Comparison of ENCODE assay signal across 9 cellular contexts in the genomic region with DNA sequence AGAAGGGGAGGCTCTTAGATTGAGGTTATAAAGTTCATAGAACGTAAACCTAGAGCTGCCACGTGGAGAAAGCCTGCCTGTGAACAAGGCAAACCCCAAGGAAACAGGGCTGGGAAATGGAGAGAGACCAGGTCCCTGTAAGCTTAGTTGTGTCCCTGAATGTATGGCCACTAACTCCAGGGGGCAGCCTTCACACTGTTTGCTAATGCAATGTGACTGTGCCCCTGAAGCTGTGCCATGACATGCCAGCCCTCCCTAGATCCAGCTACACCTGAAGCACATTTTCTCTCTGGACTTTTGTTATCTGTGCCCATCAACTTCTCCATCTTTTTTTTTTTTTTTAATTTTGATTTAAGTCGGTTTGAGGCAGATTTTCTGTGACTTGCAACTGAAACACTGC.
A peak's percentile ranks its signal among the peaks of the same experiment; 100 is the strongest.
DNase-seq lines count a peak whose midpoint lies in the region; ATAC-seq, FAIRE-seq and TF ChIP-seq lines count a peak whose summit lies in the region.
"Had no signal": no experiment of that assay in that cellular context is flagged by ENCODE, and none has a peak within 500 bp of the region (broad histone marks: within the 10 kb centered on the region; RNA-seq: fewer than 3 reads in every experiment).

No MANE protein-coding gene starts in this region.

- peak; percentile 54 to 67 for TF ChIP-seq RAD21 in H1 (IDR thresholded peaks at IDR 0.05 in 1 of 2, conservative IDR thresholded peaks at IDR 0.05 in 1 of 2; ENCODE audit: low read depth in 2 of 2, low read length in 2 of 2)

- H3K79me1 ChIP-seq in H1 (ENCODE audit: low read depth, low read length) = no peaks in the 10 kb centered on the region

- H3K27ac ChIP-seq in H1 (ENCODE audit: low read depth, low read length) = no peak overlapping the region
- H3K27ac ChIP-seq: adrenal gland had no signal

- H2AK5ac ChIP-seq in H1 (ENCODE audit: low read depth, low read length) = peak overlapping the region; percentile 72; the same call in 1 of the 2 replicates

- H3K36me3 ChIP-seq in H1 (ENCODE audit: control insufficient read depth in 2 of 4, insufficient read depth in 4 of 4, low read length in 3 of 4) = no peaks in the 10 kb centered on the region
- H3K36me3 ChIP-seq: adrenal gland had no signal

- H2AFZ ChIP-seq in H1 (ENCODE audit: low read length) = no peak overlapping the region

- H2BK120ac ChIP-seq in H1 (replicated peaks; ENCODE audit: low read depth, low read length) = no peak overlapping the region

- H3K23me2 ChIP-seq in H1 (ENCODE audit: low read depth, low read length) = no peaks in the 10 kb centered on the region

- DNase-seq in AG09309 (ENCODE audit: low read depth) (no peak), GM13977 (ENCODE audit: low spot score) (no peak), OCI-M1 (lab: John Stamatoyannopoulos, UW) (peak; percentile 29), H1 (ENCODE audit: low read depth in 1 of 2, low spot score in 2 of 2) (no peak), NCI-H226 (no peak)
- DNase-seq in stimulated activated CD4-positive, alpha-beta T cell treated with anti-CD3 and anti-CD28 coated beads, Interleukin-4, amount 100 ng/mL, for 24 hours = peak; percentile 24

- TF ChIP-seq CTCF in AG09309 (IDR thresholded peaks at IDR 0.05; ENCODE audit: control insufficient read depth, insufficient read depth, low read depth, low read length, missing control alignments) = peak; percentile 52
- TF ChIP-seq CTCF in GM13977 (IDR thresholded peaks at IDR 0.05; ENCODE audit: extremely low read depth, insufficient read depth, missing control alignments) = peak; percentile 52
- peak; percentile 48 to 70 (median 63) for TF ChIP-seq CTCF in H1 (IDR thresholded peaks at IDR 0.05; ENCODE audit: control extremely low read depth in 1 of 3, insufficient read depth in 1 of 3, low read depth in 1 of 3, low read length in 3 of 3)

- TF ChIP-seq EP300 in H1 (IDR thresholded peaks at IDR 0.05; ENCODE audit: borderline replicate concordance in 1 of 2, low read depth in 2 of 2, low read length in 2 of 2) = no peak

- H2BK20ac ChIP-seq in H1 (ENCODE audit: low read length) = no peak overlapping the region

- no peak overlapping the region for H3K14ac ChIP-seq in H1 (ENCODE audit: insufficient read length)

- POLR2A ChIA-PET in H1 (lab: Charles Lee; ENCODE audit: partially characterized antibody) = no interaction called here

- H4K8ac ChIP-seq in H1 (ENCODE audit: extremely low read depth, insufficient read depth, low read length) = no peak overlapping the region

- no peaks in the 10 kb centered on the region for H3K27me3 ChIP-seq in H1 (replicated peaks in 1 of 4; ENCODE audit: control insufficient read depth in 3 of 4, extremely low read depth in 1 of 4, insufficient read depth in 3 of 4, low read length in 3 of 4)
- H3K27me3 ChIP-seq: adrenal gland had no signal

- H3K9ac ChIP-seq in H1 (replicated peaks in 1 of 4; ENCODE audit: extremely low read depth in 1 of 4, low read depth in 3 of 4, low read length in 3 of 4) = no peak overlapping the region

- ATAC-seq in HG03280 (IDR thresholded peaks at IDR 0.05; ENCODE audit: unreplicated experiment) = no peak
- no peak for ATAC-seq in GM21367 (IDR thresholded peaks at IDR 0.05; ENCODE audit: unreplicated experiment)

- H3K23ac ChIP-seq in H1 (ENCODE audit: insufficient read length) = no peak overlapping the region

- H3K4me3 ChIP-seq in AG09309 (ENCODE audit: control insufficient read depth, low read depth, low read length) = no peak overlapping the region
- H3K4me3 ChIP-seq in H1 (ENCODE audit: extremely low read depth in 1 of 4, insufficient read depth in 2 of 4, low read depth in 3 of 4, low read length in 4 of 4) = no peak overlapping the region
- H3K4me3 ChIP-seq: adrenal gland had no signal

- CTCF ChIA-PET in H1 (lab: Charles Lee; ENCODE audit: partially characterized antibody) = interaction anchor here (0.8 to 2.8 kb wide), 11 partner anchors 8 to 164 kb away, joined by 3 to 11 read pairs (median 5); no protein-coding TSS in a partner anchor

- no peaks in the 10 kb centered on the region for H4K20me1 ChIP-seq in H1 (replicated peaks in 1 of 2; ENCODE audit: control insufficient read depth in 1 of 2, insufficient read depth in 2 of 2, low read length in 2 of 2)

- in situ Hi-C loops in GM13977 (cut with MboI; ENCODE audit: low pct_unique_long_range_greater_than_20kb, low sequenced_read_pairs, unreplicated experiment) = no loop called here

- H2BK12ac ChIP-seq in H1 (ENCODE audit: low read depth, low read length) = no peak overlapping the region

- no peaks in the 10 kb centered on the region for H3K79me2 ChIP-seq in H1 (ENCODE audit: control insufficient read depth in 1 of 2, insufficient read depth in 2 of 2, low read length in 2 of 2)

- H3K56ac ChIP-seq in H1 (replicated peaks; ENCODE audit: insufficient read length, low read depth, low read length) = no peak overlapping the region

- H3K18ac ChIP-seq in H1 (ENCODE audit: extremely low read depth, low read length) = no peak overlapping the region

- H3K4ac ChIP-seq in H1 (replicated peaks; ENCODE audit: insufficient read length, low read depth, low read length) = no peak overlapping the region

- no peak for TF ChIP-seq POLR2A in H1 (IDR thresholded peaks at IDR 0.05; ENCODE audit: control extremely low read depth in 1 of 2, low read depth in 2 of 2, low read length in 2 of 2)

- no peak overlapping the region for H3K4me2 ChIP-seq in H1 (ENCODE audit: insufficient read depth in 1 of 2, low read depth in 2 of 2, low read length in 2 of 2)

- no peaks in the 10 kb centered on the region for H3K9me3 ChIP-seq in H1 (ENCODE audit: insufficient read depth in 2 of 2, low read depth in 1 of 2, low read length in 1 of 2)
- H3K9me3 ChIP-seq: adrenal gland had no signal

- no peak overlapping the region for H4K91ac ChIP-seq in H1 (replicated peaks; ENCODE audit: insufficient read length, low read length)

- WGBS in H1 (ENCODE audit: extremely low coverage in 1 of 2, insufficient coverage in 1 of 2, insufficient read length in 1 of 2, insufficient replicate concordance in 2 of 2, low coverage in 1 of 2, low lambda C conversion rate in 2 of 2, missing lambda C conversion rate in 1 of 2), 2 experiments = 70% methylated on average over 3 of the region's 3 CpGs; no CpG with 5 or more reads in 1 of the 2 experiments

- H2BK5ac ChIP-seq in H1 (ENCODE audit: low read depth, low read length) = no peak overlapping the region

- 0 out of 7 replicates have a peak, but pooled peaks cover 0 to 2% (median 0%) of the 10 kb centered on the region in 4 experiments for H3K4me1 ChIP-seq in H1 (replicated peaks in 1 of 4; ENCODE audit: control insufficient read depth in 3 of 4, insufficient read depth in 4 of 4, low read length in 3 of 4)

- H2BK15ac ChIP-seq in H1 (ENCODE audit: low read length) = no peak overlapping the region

- FAIRE-seq in H1 (lab: Jason Lieb, UNC) = no peak

- no peak overlapping the region for H4K5ac ChIP-seq in H1 (ENCODE audit: insufficient read length, low read depth, low read length)

TF ChIP-seq in H1, 55 proteins besides CTCF, POLR2A, EP300 and RAD21:
- TF ChIP-seq SP2 (IDR thresholded peaks at IDR 0.05; ENCODE audit: low read length) (no peak), YY1 (IDR thresholded peaks at IDR 0.05; ENCODE audit: low read depth, low read length) (0 out of 2 replicates have a peak, but pooled peaks have one; percentile 23)

Comparison
In these comparisons a context has a peak if more than half of its experiments do, and no peak if none do; other contexts are left out.
1. DNase-seq: peak in OCI-M1 (single experiment) and stimulated activated CD4-positive, alpha-beta T cell treated with anti-CD3 and anti-CD28 coated beads, Interleukin-4, amount 100 ng/mL, for 24 hours (single experiment); none in AG09309 (single experiment), GM13977 (single experiment), H1 (0 of 2) and NCI-H226 (single experiment).
2. Peak in every context shown above with its lines, with median percentiles within 50 percentile points of each other: CTCF ChIP-seq.